ENCODE assay signal across 29 cellular contexts in genomic region chr14:63051966-63052365, GRCh38. TPM values are rescaled to one million over a fixed set of nuclear protein-coding genes. Genes with fewer than 3 reads are reported as not detected.
"Had no signal": no experiment of that assay in that cellular context is flagged by ENCODE, and none has a peak within 500 bp of the region (broad histone marks: within the 10 kb centered on the region; RNA-seq: fewer than 3 reads in every experiment).

No MANE protein-coding gene starts in this region.

- H3K27ac ChIP-seq: gastrocnemius medialis, left lung, neural progenitor cell, prostate gland, right atrium auricular region, suprapubic skin, transverse colon, vagina had no signal

- H3K4me2 ChIP-seq: neural progenitor cell, smooth muscle cell had no signal

- H3K4me3 Mint-ChIP-seq: effector memory CD8-positive, alpha-beta T cell; naive thymus-derived CD4-positive, alpha-beta T cell; nephron; neural progenitor cell; stimulated activated naive CD8-positive, alpha-beta T cell treated with anti-CD3 and anti-CD28 coated beads, Interleukin-15, amount 100 ng/mL, for 72 hours had no signal

- ATAC-seq: effector memory CD8-positive, alpha-beta T cell; gastrocnemius medialis; left lung; naive thymus-derived CD4-positive, alpha-beta T cell; sciatic nerve; stimulated activated naive CD8-positive, alpha-beta T cell treated with anti-CD3 and anti-CD28 coated beads, Interleukin-15, amount 100 ng/mL, for 72 hours had no signal

- H3K4me1 Mint-ChIP-seq: naive thymus-derived CD4-positive, alpha-beta T cell; nephron; stimulated activated naive CD8-positive, alpha-beta T cell treated with anti-CD3 and anti-CD28 coated beads, Interleukin-15, amount 100 ng/mL, for 72 hours had no signal

- H3K4me3 ChIP-seq: gastrocnemius medialis, left lung, neural progenitor cell, prostate gland, right atrium auricular region, smooth muscle cell, suprapubic skin, transverse colon, vagina had no signal

- H3K9ac ChIP-seq: neural progenitor cell had no signal

- H3K9me3 ChIP-seq: gastrocnemius medialis, left lung, prostate gland, right atrium auricular region, suprapubic skin, transverse colon, vagina had no signal

- H3K36me3 ChIP-seq: gastrocnemius medialis, left lung, neural progenitor cell, prostate gland, right atrium auricular region, suprapubic skin, transverse colon, vagina had no signal

- H3K36me3 Mint-ChIP-seq: naive thymus-derived CD4-positive, alpha-beta T cell; neural progenitor cell had no signal

- H3K9me3 Mint-ChIP-seq: nephron, neural progenitor cell had no signal

- H3K4me1 ChIP-seq: gastrocnemius medialis, left lung, prostate gland, right atrium auricular region, suprapubic skin, transverse colon, vagina had no signal

- H2AFZ ChIP-seq: neural progenitor cell had no signal

- H3K27me3 ChIP-seq: right atrium auricular region, vagina had no signal

- H3K27ac Mint-ChIP-seq: effector memory CD8-positive, alpha-beta T cell; naive thymus-derived CD4-positive, alpha-beta T cell; nephron; neural progenitor cell; stimulated activated naive CD8-positive, alpha-beta T cell treated with anti-CD3 and anti-CD28 coated beads, Interleukin-15, amount 100 ng/mL, for 72 hours had no signal

- DNase-seq: cortex of kidney; effector memory CD8-positive, alpha-beta T cell; gastrocnemius medialis; head of caudate nucleus; left lung; mesendoderm; midbrain; naive thymus-derived CD4-positive, alpha-beta T cell; stimulated activated CD4-positive, alpha-beta T cell treated with anti-CD3 and anti-CD28 coated beads, Interleukin-12 subunit alpha, Interleukin-12 subunit beta, amount 100 ng/mL, for 4 hours; stimulated activated CD4-positive, alpha-beta T cell treated with anti-CD3 and anti-CD28 coated beads, Interleukin-1b, Interleukin-23, amount 100 ng/mL, for 48 hours; stimulated activated CD4-positive, alpha-beta T cell treated with anti-CD3 and anti-CD28 coated beads, Interleukin-4, amount 100 ng/mL, for 1 hour; stimulated activated CD8-positive, alpha-beta memory T cell treated with anti-CD3 and anti-CD28 coated beads, Interleukin-4, amount 100 ng/mL, for 48 hours; stimulated activated naive CD4-positive, alpha-beta T cell; stimulated activated naive CD8-positive, alpha-beta T cell treated with anti-CD3 and anti-CD28 coated beads, Interleukin-15, amount 100 ng/mL, for 72 hours; transverse colon had no signal

RNA-seq across cellular contexts. Expression of gene KCNH5, which starts 6.7 kb away (rescaled TPM):
- total RNA-seq: dermis microvascular lymphatic vessel endothelial cell; gastrocnemius medialis; glomerular endothelial cell; lung microvascular endothelial cell; naive thymus-derived CD4-positive, alpha-beta T cell; osteocyte; sciatic nerve; ureter had no signal
- polyA plus RNA-seq: esophagus; naive thymus-derived CD4-positive, alpha-beta T cell had no signal
